Comparison of ENCODE assay signal across 14 cellular contexts in the genomic region with DNA sequence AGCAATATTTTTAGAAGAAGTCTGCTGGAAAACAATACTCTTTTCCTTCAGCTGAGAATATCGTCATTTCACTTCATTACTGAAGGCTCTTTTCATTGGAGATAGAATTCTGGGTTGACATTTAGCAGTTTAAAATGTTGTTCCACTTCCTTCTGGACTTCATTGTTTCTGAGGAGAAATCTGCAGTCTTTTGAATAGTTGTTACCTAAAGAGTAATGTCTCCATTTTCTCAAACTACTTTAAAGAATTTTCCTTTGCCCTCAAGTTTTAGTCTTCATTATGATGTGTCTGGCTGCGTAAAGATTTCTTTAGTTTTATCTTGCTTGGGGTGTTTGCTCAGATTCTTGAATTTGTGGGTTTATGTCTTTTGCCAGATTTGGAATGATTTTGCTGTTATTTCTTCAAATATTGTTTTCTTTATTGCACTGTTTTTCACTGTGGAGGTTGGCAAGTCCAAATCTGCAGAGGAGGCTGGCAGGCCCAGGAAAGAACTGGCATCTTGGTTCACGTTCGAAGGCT.
A peak's percentile ranks its signal among the peaks of the same experiment; 100 is the strongest.
DNase-seq lines count a peak whose midpoint lies in the region; ATAC-seq and TF ChIP-seq lines count a peak whose summit lies in the region.
"Had no signal": no experiment of that assay in that cellular context is flagged by ENCODE, and none has a peak within 500 bp of the region (broad histone marks: within the 10 kb centered on the region; RNA-seq: fewer than 3 reads in every experiment).

No MANE protein-coding gene starts in this region.

- TF ChIP-seq CTCF in activated CD8-positive, alpha-beta T cell treated with anti-CD3 and anti-CD28 coated beads for 36 hours (IDR thresholded peaks at IDR 0.05): no peak
- no peak for TF ChIP-seq CTCF in CD8-positive, alpha-beta T cell (IDR thresholded peaks at IDR 0.05)
- no peak for TF ChIP-seq CTCF in type B pancreatic cell (conservative IDR thresholded peaks at IDR 0.05)

- peaks cover 32% of the 10 kb centered on the region for H3K4me1 ChIP-seq in CD8-positive, alpha-beta T cell (ENCODE audit: insufficient read depth, low read length)

- H3K9me3 ChIP-seq in CD8-positive, alpha-beta T cell (ENCODE audit: low read length): no peaks in the 10 kb centered on the region

- H3K9me3 Mint-ChIP-seq in activated CD8-positive, alpha-beta T cell treated with anti-CD3 and anti-CD28 coated beads, Interleukin-2, amount 10 ng/mL, durations not matched to agents 7 days and 5 days (ENCODE audit: insufficient read depth): peaks cover 25% of the 10 kb centered on the region
- H3K9me3 Mint-ChIP-seq in activated CD8-positive, alpha-beta T cell treated with anti-CD3 and anti-CD28 coated beads for 36 hours: peaks cover 25% of the 10 kb centered on the region
- H3K9me3 Mint-ChIP-seq in CD8-positive, alpha-beta T cell: peaks cover 4% of the 10 kb centered on the region
- peaks cover 26% of the 10 kb centered on the region for H3K9me3 Mint-ChIP-seq in T-helper 2 cell treated with Interferon-gamma antibody and Interleukin-4, amounts not matched to agents 5 μg/mL and 100 μg/mL, for 36 hours
- peaks cover 8% of the 10 kb centered on the region for H3K9me3 Mint-ChIP-seq in type B pancreatic cell

- intact Hi-C loops in activated CD8-positive, alpha-beta T cell treated with anti-CD3 and anti-CD28 coated beads for 36 hours (cut with micrococcal nuclease): no loop called here
- intact Hi-C loops in CD8-positive, alpha-beta T cell (cut with DNase I, micrococcal nuclease): loop anchor here (5.0 kb wide), 1 partner anchor 34 kb away; no protein-coding TSS in a partner anchor

- no peaks in the 10 kb centered on the region for H3K27me3 ChIP-seq in CD8-positive, alpha-beta T cell (ENCODE audit: insufficient read depth, low read length)

- H3K27me3 Mint-ChIP-seq in activated CD8-positive, alpha-beta T cell treated with anti-CD3 and anti-CD28 coated beads, Interleukin-2, amount 10 ng/mL, durations not matched to agents 7 days and 5 days (ENCODE audit: low read depth): no peaks in the 10 kb centered on the region
- H3K27me3 Mint-ChIP-seq in activated CD8-positive, alpha-beta T cell treated with anti-CD3 and anti-CD28 coated beads for 36 hours: no peaks in the 10 kb centered on the region
- no peaks in the 10 kb centered on the region for H3K27me3 Mint-ChIP-seq in CD8-positive, alpha-beta T cell (ENCODE audit: low read depth)
- H3K27me3 Mint-ChIP-seq in T-helper 2 cell treated with Interferon-gamma antibody and Interleukin-4, amounts not matched to agents 5 μg/mL and 100 μg/mL, for 36 hours (ENCODE audit: low read depth): no peaks in the 10 kb centered on the region
- H3K27me3 Mint-ChIP-seq in type B pancreatic cell: no peaks in the 10 kb centered on the region

- peaks cover 48% of the 10 kb centered on the region for H3K4me1 Mint-ChIP-seq in activated CD8-positive, alpha-beta T cell treated with anti-CD3 and anti-CD28 coated beads, Interleukin-2, amount 10 ng/mL, durations not matched to agents 7 days and 5 days (ENCODE audit: low read depth)
- H3K4me1 Mint-ChIP-seq in activated CD8-positive, alpha-beta T cell treated with anti-CD3 and anti-CD28 coated beads for 36 hours (ENCODE audit: low read depth): peaks cover 35% of the 10 kb centered on the region
- peaks cover 45% of the 10 kb centered on the region for H3K4me1 Mint-ChIP-seq in CD8-positive, alpha-beta T cell (ENCODE audit: low read depth)
- H3K4me1 Mint-ChIP-seq in T-helper 2 cell treated with Interferon-gamma antibody and Interleukin-4, amounts not matched to agents 5 μg/mL and 100 μg/mL, for 36 hours (ENCODE audit: low read depth): peaks cover 33% of the 10 kb centered on the region
- H3K4me1 Mint-ChIP-seq in type B pancreatic cell (ENCODE audit: unreplicated experiment): no peaks in the 10 kb centered on the region

- no peak for ATAC-seq in activated CD8-positive, alpha-beta T cell treated with anti-CD3 and anti-CD28 coated beads, Interleukin-2, amount 10 ng/mL, durations not matched to agents 7 days and 5 days
- ATAC-seq in activated CD8-positive, alpha-beta T cell treated with anti-CD3 and anti-CD28 coated beads for 36 hours: no peak
- no peak for ATAC-seq in CD8-positive, alpha-beta T cell

- H3K36me3 ChIP-seq in CD8-positive, alpha-beta T cell (ENCODE audit: insufficient read depth, low read length): no peaks in the 10 kb centered on the region

- H3K4me3 Mint-ChIP-seq in activated CD8-positive, alpha-beta T cell treated with anti-CD3 and anti-CD28 coated beads, Interleukin-2, amount 10 ng/mL, durations not matched to agents 7 days and 5 days: peak overlapping the region; percentile 28
- no peak overlapping the region for H3K4me3 Mint-ChIP-seq in activated CD8-positive, alpha-beta T cell treated with anti-CD3 and anti-CD28 coated beads for 36 hours
- H3K4me3 Mint-ChIP-seq in CD8-positive, alpha-beta T cell: peak overlapping the region; percentile 56
- peak overlapping the region; percentile 63 for H3K4me3 Mint-ChIP-seq in T-helper 2 cell treated with Interferon-gamma antibody and Interleukin-4, amounts not matched to agents 5 μg/mL and 100 μg/mL, for 36 hours
- H3K4me3 Mint-ChIP-seq in type B pancreatic cell: no peak overlapping the region

- H3K4me3 ChIP-seq in CD8-positive, alpha-beta T cell (ENCODE audit: low read depth, low read length): no peak overlapping the region

- CTCF ChIA-PET in activated CD8-positive, alpha-beta T cell treated with anti-CD3 and anti-CD28 coated beads, Interleukin-2, amount 10 ng/mL, durations not matched to agents 7 days and 5 days (lab: Charles Lee): no interaction called here
- CTCF ChIA-PET in activated CD8-positive, alpha-beta T cell treated with anti-CD3 and anti-CD28 coated beads for 36 hours (lab: Charles Lee): interaction anchor here (0.5 kb wide), 1 partner anchor 36 kb away, joined by 3 read pairs; no protein-coding TSS in a partner anchor
- CTCF ChIA-PET in CD8-positive, alpha-beta T cell (lab: Charles Lee): interaction anchor here (0.7 to 1.5 kb wide), 4 partner anchors 17 to 1347 kb away, joined by 3 to 4 read pairs (median 3); no protein-coding TSS in a partner anchor

- no peak overlapping the region for H3K27ac ChIP-seq in CD8-positive, alpha-beta T cell (ENCODE audit: low read depth, low read length)
- H3K27ac ChIP-seq: KMS-11 had no signal

- POLR2A ChIA-PET in activated CD8-positive, alpha-beta T cell treated with anti-CD3 and anti-CD28 coated beads, Interleukin-2, amount 10 ng/mL, durations not matched to agents 7 days and 5 days (lab: Charles Lee): no interaction called here
- POLR2A ChIA-PET in activated CD8-positive, alpha-beta T cell treated with anti-CD3 and anti-CD28 coated beads for 36 hours (lab: Charles Lee): interaction anchor here (1.0 kb wide), 1 partner anchor 15 kb away, joined by 3 read pairs; no protein-coding TSS in a partner anchor
- POLR2A ChIA-PET in CD8-positive, alpha-beta T cell (lab: Charles Lee): interaction anchor here (2.0 to 3.0 kb wide), 3 partner anchors 18 to 41 kb away, joined by 6 to 10 read pairs (median 6); no protein-coding TSS in a partner anchor

- H3K27ac Mint-ChIP-seq in activated CD8-positive, alpha-beta T cell treated with anti-CD3 and anti-CD28 coated beads, Interleukin-2, amount 10 ng/mL, durations not matched to agents 7 days and 5 days: peak overlapping the region; percentile 97
- no peak overlapping the region for H3K27ac Mint-ChIP-seq in activated CD8-positive, alpha-beta T cell treated with anti-CD3 and anti-CD28 coated beads for 36 hours
- H3K27ac Mint-ChIP-seq in CD8-positive, alpha-beta T cell: peak overlapping the region; percentile 97
- H3K27ac Mint-ChIP-seq in T-helper 2 cell treated with Interferon-gamma antibody and Interleukin-4, amounts not matched to agents 5 μg/mL and 100 μg/mL, for 36 hours: peak overlapping the region; percentile 77
- H3K27ac Mint-ChIP-seq in type B pancreatic cell: no peak overlapping the region

- DNase-seq in activated CD8-positive, alpha-beta T cell treated with anti-CD3 and anti-CD28 coated beads, Interleukin-2, amount 10 ng/mL, durations not matched to agents 7 days and 5 days: no peak
- DNase-seq in activated CD8-positive, alpha-beta T cell treated with anti-CD3 and anti-CD28 coated beads for 36 hours: no peak
- DNase-seq in CD8-positive, alpha-beta T cell: no peak
- DNase-seq in T-helper 2 cell treated with Interferon-gamma antibody and Interleukin-4, amounts not matched to agents 5 μg/mL and 100 μg/mL, for 36 hours (ENCODE audit: low spot score): no peak
- DNase-seq in islet precursor cell (peak; percentile 1), type B pancreatic cell (ENCODE audit: extremely low spot score, unreplicated experiment) (no peak), NCI-H526 treated with DMSO at 0.1 percent for 48 hours (lab: John Stamatoyannopoulos, UW) (no peak), NCI-H1417 (lab: John Stamatoyannopoulos, UW) (no peak)
- DNase-seq: AML-193, NCI-H1105 treated with DMSO at 0.1 percent for 48 hours, NCI-H187 treated with DMSO at 0.1 percent for 48 hours, NCI-H2171 treated with DMSO at 0.1 percent for 48 hours, SHP77 had no signal

- H3K36me3 Mint-ChIP-seq in activated CD8-positive, alpha-beta T cell treated with anti-CD3 and anti-CD28 coated beads, Interleukin-2, amount 10 ng/mL, durations not matched to agents 7 days and 5 days (ENCODE audit: low read depth): peaks cover 42% of the 10 kb centered on the region
- peaks cover 11% of the 10 kb centered on the region for H3K36me3 Mint-ChIP-seq in activated CD8-positive, alpha-beta T cell treated with anti-CD3 and anti-CD28 coated beads for 36 hours (ENCODE audit: low read depth)
- peaks cover 14% of the 10 kb centered on the region for H3K36me3 Mint-ChIP-seq in CD8-positive, alpha-beta T cell
- peaks cover 31% of the 10 kb centered on the region for H3K36me3 Mint-ChIP-seq in T-helper 2 cell treated with Interferon-gamma antibody and Interleukin-4, amounts not matched to agents 5 μg/mL and 100 μg/mL, for 36 hours (ENCODE audit: low read depth)
- H3K36me3 Mint-ChIP-seq in type B pancreatic cell: peaks cover 3% of the 10 kb centered on the region

Comparison
In these comparisons a context has a peak if more than half of its experiments do, and no peak if none do; other contexts are left out.
1. H3K27ac Mint-ChIP-seq: peak in activated CD8-positive, alpha-beta T cell treated with anti-CD3 and anti-CD28 coated beads, Interleukin-2, amount 10 ng/mL, durations not matched to agents 7 days and 5 days (single experiment), CD8-positive, alpha-beta T cell (single experiment) and T-helper 2 cell treated with Interferon-gamma antibody and Interleukin-4, amounts not matched to agents 5 μg/mL and 100 μg/mL, for 36 hours (single experiment); none in activated CD8-positive, alpha-beta T cell treated with anti-CD3 and anti-CD28 coated beads for 36 hours (single experiment) and type B pancreatic cell (single experiment).
2. H3K4me3 Mint-ChIP-seq: peak in activated CD8-positive, alpha-beta T cell treated with anti-CD3 and anti-CD28 coated beads, Interleukin-2, amount 10 ng/mL, durations not matched to agents 7 days and 5 days (single experiment), CD8-positive, alpha-beta T cell (single experiment) and T-helper 2 cell treated with Interferon-gamma antibody and Interleukin-4, amounts not matched to agents 5 μg/mL and 100 μg/mL, for 36 hours (single experiment); none in activated CD8-positive, alpha-beta T cell treated with anti-CD3 and anti-CD28 coated beads for 36 hours (single experiment) and type B pancreatic cell (single experiment).